8 cellular contexts compared by ENCODE assay signal in genomic region chrX:124406294-124407013, GRCh38.
DNase-seq lines count a peak whose midpoint lies in the region; ATAC-seq and TF ChIP-seq lines count a peak whose summit lies in the region.

No MANE protein-coding gene starts in this region.

- H3K4me1 Mint-ChIP-seq in chondrocyte (ENCODE audit: low read depth): peaks cover 8% of the 10 kb centered on the region

- no peaks in the 10 kb centered on the region for H3K36me3 Mint-ChIP-seq in chondrocyte (ENCODE audit: low read depth)

- no peaks in the 10 kb centered on the region for H3K9me3 Mint-ChIP-seq in chondrocyte (ENCODE audit: low read depth)

- H3K27me3 ChIP-seq in lower lobe of right lung (ENCODE audit: low read depth): no peaks in the 10 kb centered on the region

- peak; percentile 26 for DNase-seq in SIG-M5 treated with dmso at 0.1 percent for 504 hours (lab: John Stamatoyannopoulos, UW; ENCODE audit: unreplicated experiment)
- no peak for DNase-seq in SIG-M5 (lab: John Stamatoyannopoulos, UW)
- DNase-seq in NCI-H2227 (lab: John Stamatoyannopoulos, UW; ENCODE audit: unreplicated experiment): peak; percentile 82
- peak; percentile 34 to 49 for DNase-seq in activated CD4-positive, alpha-beta T cell treated with anti-CD3 and anti-CD28 coated beads for 24 hours (ENCODE audit: low read depth in 2 of 2)
- no peak for DNase-seq in chondrocyte (ENCODE audit: low spot score)
- no peak for DNase-seq in lower lobe of right lung
- peak; percentile 7 to 42 for DNase-seq in stimulated activated CD8-positive, alpha-beta memory T cell treated with anti-CD3 and anti-CD28 coated beads, Interleukin-15, amount 100 ng/mL, for 4 hours (ENCODE audit: low read depth in 2 of 2)

- no peak overlapping the region for H3K27ac ChIP-seq in lower lobe of right lung

- no peaks in the 10 kb centered on the region for H3K4me1 ChIP-seq in lower lobe of right lung

- no peaks in the 10 kb centered on the region for H3K9me3 ChIP-seq in lower lobe of right lung

- H3K27ac Mint-ChIP-seq in chondrocyte (ENCODE audit: unreplicated experiment): no peak overlapping the region

- H3K4me3 Mint-ChIP-seq in chondrocyte (ENCODE audit: unreplicated experiment): no peak overlapping the region

- peak; percentile 88 for TF ChIP-seq CTCF in chondrocyte (IDR thresholded peaks at IDR 0.05)
- TF ChIP-seq CTCF in lower lobe of right lung (IDR thresholded peaks at IDR 0.05): peak; percentile 52

- intact Hi-C loops in lower lobe of right lung (cut with DNase I): no loop called here

- peak; percentile 96 for ATAC-seq in HG02885 (IDR thresholded peaks at IDR 0.05; ENCODE audit: poor library complexity, unreplicated experiment)
- peak; percentile 51 to 86 for ATAC-seq in lower lobe of right lung

- H3K36me3 ChIP-seq in lower lobe of right lung: no peaks in the 10 kb centered on the region

- H3K4me3 ChIP-seq in lower lobe of right lung: no peak overlapping the region

- peaks cover 4% of the 10 kb centered on the region for H3K27me3 Mint-ChIP-seq in chondrocyte (ENCODE audit: low read depth)

Comparison
In these comparisons a context has a peak if more than half of its experiments do, and no peak if none do; other contexts are left out.
1. DNase-seq: peak in SIG-M5 treated with dmso at 0.1 percent for 504 hours (single experiment), NCI-H2227 (single experiment), activated CD4-positive, alpha-beta T cell treated with anti-CD3 and anti-CD28 coated beads for 24 hours (2 of 2) and stimulated activated CD8-positive, alpha-beta memory T cell treated with anti-CD3 and anti-CD28 coated beads, Interleukin-15, amount 100 ng/mL, for 4 hours (2 of 2); none in SIG-M5 (single experiment), chondrocyte (single experiment) and lower lobe of right lung (single experiment).